ENCODE assay signal across 1 cellular context in the genomic region with DNA sequence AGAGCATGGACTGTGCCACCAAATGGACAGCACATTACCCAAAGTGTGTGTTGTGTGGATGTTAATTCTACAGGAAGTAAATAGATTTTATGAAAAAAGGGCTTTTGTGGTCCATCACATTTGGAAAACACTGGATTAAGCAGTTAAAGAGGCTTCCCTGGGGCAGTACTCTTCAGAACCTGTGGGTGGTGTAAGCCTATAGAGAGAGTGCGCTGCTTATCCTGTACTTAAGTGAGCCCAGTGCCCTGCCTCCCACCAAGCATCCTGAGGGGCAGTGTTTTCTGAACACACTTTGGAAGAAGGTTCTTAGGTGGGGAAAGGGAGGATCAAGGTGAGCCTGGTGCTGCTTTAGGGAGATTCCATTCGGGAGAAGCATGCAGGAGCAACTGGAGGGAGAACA.
TF ChIP-seq lines count a peak whose summit lies in the region.

No MANE protein-coding gene starts in this region.

TF ChIP-seq in HepG2, 621 proteins besides CTCF, POLR2A, EP300 and RAD21:
- TF ChIP-seq, protein P1, sequence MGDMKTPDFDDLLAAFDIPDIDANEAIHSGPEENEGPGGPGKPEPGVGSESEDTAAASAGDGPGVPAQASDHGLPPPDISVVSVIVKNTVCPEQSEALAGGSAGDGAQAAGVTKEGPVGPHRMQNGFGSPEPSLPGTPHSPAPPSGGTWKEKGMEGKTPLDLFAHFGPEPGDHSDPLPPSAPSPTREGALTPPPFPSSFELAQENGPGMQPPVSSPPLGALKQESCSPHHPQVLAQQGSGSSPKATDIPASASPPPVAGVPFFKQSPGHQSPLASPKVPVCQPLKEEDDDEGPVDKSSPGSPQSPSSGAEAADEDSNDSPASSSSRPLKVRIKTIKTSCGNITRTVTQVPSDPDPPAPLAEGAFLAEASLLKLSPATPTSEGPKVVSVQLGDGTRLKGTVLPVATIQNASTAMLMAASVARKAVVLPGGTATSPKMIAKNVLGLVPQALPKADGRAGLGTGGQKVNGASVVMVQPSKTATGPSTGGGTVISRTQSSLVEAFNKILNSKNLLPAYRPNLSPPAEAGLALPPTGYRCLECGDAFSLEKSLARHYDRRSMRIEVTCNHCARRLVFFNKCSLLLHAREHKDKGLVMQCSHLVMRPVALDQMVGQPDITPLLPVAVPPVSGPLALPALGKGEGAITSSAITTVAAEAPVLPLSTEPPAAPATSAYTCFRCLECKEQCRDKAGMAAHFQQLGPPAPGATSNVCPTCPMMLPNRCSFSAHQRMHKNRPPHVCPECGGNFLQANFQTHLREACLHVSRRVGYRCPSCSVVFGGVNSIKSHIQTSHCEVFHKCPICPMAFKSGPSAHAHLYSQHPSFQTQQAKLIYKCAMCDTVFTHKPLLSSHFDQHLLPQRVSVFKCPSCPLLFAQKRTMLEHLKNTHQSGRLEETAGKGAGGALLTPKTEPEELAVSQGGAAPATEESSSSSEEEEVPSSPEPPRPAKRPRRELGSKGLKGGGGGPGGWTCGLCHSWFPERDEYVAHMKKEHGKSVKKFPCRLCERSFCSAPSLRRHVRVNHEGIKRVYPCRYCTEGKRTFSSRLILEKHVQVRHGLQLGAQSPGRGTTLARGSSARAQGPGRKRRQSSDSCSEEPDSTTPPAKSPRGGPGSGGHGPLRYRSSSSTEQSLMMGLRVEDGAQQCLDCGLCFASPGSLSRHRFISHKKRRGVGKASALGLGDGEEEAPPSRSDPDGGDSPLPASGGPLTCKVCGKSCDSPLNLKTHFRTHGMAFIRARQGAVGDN (CRISPR knock-in tag; IDR thresholded peaks at IDR 0.05): no peak
- TF ChIP-seq STAG1 (CRISPR knock-in tag; IDR thresholded peaks at IDR 0.05) (peak; percentile 40), THYN1 (CRISPR knock-in tag; IDR thresholded peaks at IDR 0.05; ENCODE audit: borderline replicate concordance, low read depth) (no peak)
TF ChIP-seq in HepG2: peak in this region for 1.
